1 cellular context compared by ENCODE assay signal in the genomic region with DNA sequence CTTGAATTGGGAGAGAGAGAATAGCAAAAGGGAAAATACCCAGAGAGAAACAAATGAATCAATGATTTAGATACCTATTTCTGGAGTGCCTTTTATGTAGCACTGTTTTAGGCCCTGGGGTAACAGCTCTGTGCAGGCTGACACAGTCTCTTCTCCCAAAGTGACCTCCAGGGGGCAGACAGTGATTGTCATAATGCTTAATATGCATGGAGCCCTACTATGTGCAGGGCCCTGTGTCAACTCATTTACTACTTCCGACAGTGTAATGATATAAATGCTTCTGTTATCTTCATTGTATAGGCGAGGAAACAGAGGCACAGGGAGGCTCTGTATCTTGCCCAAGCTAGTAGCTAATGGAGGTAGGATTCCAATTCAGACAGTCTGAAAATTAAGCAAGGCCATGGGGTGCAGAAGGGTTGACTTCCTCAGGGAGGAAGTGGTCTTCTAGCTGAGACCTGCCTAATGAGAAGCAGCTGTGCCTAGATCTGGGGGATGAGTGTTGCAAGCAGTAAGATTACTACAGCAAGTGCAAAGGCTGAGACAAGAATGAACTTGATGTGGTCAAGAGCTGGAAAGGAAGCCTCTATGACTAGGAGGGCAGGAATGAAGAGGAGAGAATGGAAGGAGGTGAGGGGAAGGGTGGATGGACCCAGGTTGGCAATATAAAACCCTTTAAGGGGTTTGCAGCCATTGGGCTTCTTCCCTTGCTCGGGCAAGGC.
TF ChIP-seq lines count a peak whose summit lies in the region.

No MANE protein-coding gene starts in this region.

TF ChIP-seq in GM12878, 131 proteins besides CTCF, POLR2A, EP300 and RAD21:
- peak; percentile 96 for TF ChIP-seq DPF2 (IDR thresholded peaks at IDR 0.05)
- TF ChIP-seq SUPT20H (IDR thresholded peaks at IDR 0.05; ENCODE audit: borderline replicate concordance, control insufficient read depth, low read depth, low read length) = no peak
- TF ChIP-seq CBFB (IDR thresholded peaks at IDR 0.05; ENCODE audit: low read depth) = no peak
- 0 out of 2 replicates have a peak, but pooled peaks have one; percentile 16 for TF ChIP-seq SMC3 (IDR thresholded peaks at IDR 0.05; ENCODE audit: borderline replicate concordance, low read length)
- TF ChIP-seq ZNF217 (IDR thresholded peaks at IDR 0.05) = 0 out of 2 replicates have a peak, but pooled peaks have one; percentile 55
- no peak for TF ChIP-seq GATAD2B (conservative IDR thresholded peaks at IDR 0.05; ENCODE audit: low read depth)
- TF ChIP-seq CHD1 (IDR thresholded peaks at IDR 0.05; ENCODE audit: low read depth, low read length) = no peak
- 0 out of 2 replicates have a peak, but pooled peaks have one; percentile 27 for TF ChIP-seq BMI1 (IDR thresholded peaks at IDR 0.05; ENCODE audit: borderline replicate concordance)
